ENCODE assay signal across 1 cellular context in the genomic region with DNA sequence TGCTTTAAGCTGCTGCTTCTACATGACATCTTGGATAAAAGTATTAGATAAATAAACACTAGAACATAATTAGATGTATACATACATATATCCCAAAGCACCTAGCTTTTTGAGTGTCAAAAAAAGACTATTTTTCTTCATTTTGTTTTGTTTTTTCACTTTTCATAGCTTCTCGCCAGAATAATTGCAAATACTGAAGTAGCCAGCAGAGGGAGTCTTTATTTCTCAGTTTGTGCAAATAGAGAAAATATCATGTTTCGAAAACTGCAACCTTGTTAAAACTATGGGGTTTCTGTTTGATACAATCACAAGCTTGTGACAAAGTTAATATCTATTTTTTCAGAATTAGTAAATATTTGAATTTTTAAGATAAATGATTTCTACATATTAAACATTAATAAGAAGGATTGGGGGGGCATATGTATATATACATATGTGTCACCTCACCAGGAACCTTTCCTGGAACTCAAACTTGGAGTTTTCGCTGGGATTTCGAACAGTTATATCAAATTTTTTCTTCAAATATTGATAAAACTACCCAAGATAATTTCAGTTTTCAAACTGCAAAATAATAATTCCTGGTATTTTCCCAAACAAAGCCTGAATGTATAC.
TF ChIP-seq lines count a peak whose summit lies in the region.

No MANE protein-coding gene starts in this region.

TF ChIP-seq in WTC11, 78 proteins besides CTCF, POLR2A, EP300 and RAD21 (continued from another document):
- TF ChIP-seq, protein P1, sequence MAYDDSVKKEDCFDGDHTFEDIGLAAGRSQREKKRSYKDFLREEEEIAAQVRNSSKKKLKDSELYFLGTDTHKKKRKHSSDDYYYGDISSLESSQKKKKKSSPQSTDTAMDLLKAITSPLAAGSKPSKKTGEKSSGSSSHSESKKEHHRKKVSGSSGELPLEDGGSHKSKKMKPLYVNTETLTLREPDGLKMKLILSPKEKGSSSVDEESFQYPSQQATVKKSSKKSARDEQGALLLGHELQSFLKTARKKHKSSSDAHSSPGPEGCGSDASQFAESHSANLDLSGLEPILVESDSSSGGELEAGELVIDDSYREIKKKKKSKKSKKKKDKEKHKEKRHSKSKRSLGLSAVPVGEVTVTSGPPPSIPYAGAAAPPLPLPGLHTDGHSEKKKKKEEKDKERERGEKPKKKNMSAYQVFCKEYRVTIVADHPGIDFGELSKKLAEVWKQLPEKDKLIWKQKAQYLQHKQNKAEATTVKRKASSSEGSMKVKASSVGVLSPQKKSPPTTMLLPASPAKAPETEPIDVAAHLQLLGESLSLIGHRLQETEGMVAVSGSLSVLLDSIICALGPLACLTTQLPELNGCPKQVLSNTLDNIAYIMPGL (CRISPR knock-in tag; IDR thresholded peaks at IDR 0.05) = no peak
- no peak for TF ChIP-seq CDX4 (CRISPR knock-in tag; IDR thresholded peaks at IDR 0.05; ENCODE audit: borderline replicate concordance)
- no peak for TF ChIP-seq ZNF232 (CRISPR knock-in tag; IDR thresholded peaks at IDR 0.05)
- TF ChIP-seq, protein P2, sequence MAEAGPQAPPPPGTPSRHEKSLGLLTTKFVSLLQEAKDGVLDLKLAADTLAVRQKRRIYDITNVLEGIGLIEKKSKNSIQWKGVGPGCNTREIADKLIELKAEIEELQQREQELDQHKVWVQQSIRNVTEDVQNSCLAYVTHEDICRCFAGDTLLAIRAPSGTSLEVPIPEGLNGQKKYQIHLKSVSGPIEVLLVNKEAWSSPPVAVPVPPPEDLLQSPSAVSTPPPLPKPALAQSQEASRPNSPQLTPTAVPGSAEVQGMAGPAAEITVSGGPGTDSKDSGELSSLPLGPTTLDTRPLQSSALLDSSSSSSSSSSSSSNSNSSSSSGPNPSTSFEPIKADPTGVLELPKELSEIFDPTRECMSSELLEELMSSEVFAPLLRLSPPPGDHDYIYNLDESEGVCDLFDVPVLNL (CRISPR knock-in tag; IDR thresholded peaks at IDR 0.05; ENCODE audit: borderline replicate concordance, low read depth) = no peak
